In the genomic region with DNA sequence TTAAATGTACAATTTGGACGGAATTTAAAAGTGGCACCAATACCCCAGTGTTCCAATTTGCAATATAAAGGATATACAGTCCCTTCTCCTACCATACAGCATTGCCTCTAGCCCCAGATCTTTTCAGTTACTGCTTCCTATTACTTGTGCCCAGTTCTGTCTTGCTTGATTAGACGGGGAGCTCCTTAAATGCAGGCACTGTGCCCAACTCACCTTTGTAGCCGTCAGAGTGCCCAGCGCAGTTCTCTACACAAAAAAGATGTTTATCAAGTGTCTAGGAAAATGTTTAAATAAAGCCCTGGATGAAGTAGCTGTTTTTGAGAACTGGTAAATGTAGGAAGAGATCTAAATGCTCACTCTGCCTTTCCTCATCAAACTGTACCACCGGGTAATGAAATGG, we compare ENCODE assay signal across 10 cellular contexts. TPM values are rescaled to one million over a fixed set of nuclear protein-coding genes. Genes with fewer than 3 reads are reported as not detected.
"Had no signal": no experiment of that assay in that cellular context is flagged by ENCODE, and none has a peak within 500 bp of the region (broad histone marks: within the 10 kb centered on the region; RNA-seq: fewer than 3 reads in every experiment).

No MANE protein-coding gene starts in this region.

- H3K9me3 Mint-ChIP-seq: activated T-cell treated with anti-CD3 and anti-CD28 coated beads, Interleukin-2, amount 50 U/mL, for 4 hours had no signal

- H3K4me3 Mint-ChIP-seq: activated T-cell treated with anti-CD3 and anti-CD28 coated beads, Interleukin-2, amount 50 U/mL, for 4 hours had no signal

- ATAC-seq: activated T-cell treated with anti-CD3 and anti-CD28 coated beads, Interleukin-2, amount 50 U/mL, for 4 hours; Right ventricle myocardium inferior had no signal

- DNase-seq: activated gamma-delta T cell; activated T-cell treated with anti-CD3 and anti-CD28 coated beads, Interleukin-2, amount 50 U/mL, for 4 hours; erythroblast; midbrain; posterior cingulate gyrus; stimulated activated CD4-positive, alpha-beta T cell treated with anti-CD3 and anti-CD28 coated beads, Interleukin-2, amount 100 ng/mL, for 48 hours; stimulated activated naive CD4-positive, alpha-beta T cell; trophoblast cell had no signal

RNA-seq across cellular contexts. Expression of gene HLA-DOB, which starts 14.1 kb away (rescaled TPM):
- total RNA-seq: cardiac muscle cell, Right ventricle myocardium inferior had no signal
